8 cellular contexts compared by ENCODE assay signal in the genomic region with DNA sequence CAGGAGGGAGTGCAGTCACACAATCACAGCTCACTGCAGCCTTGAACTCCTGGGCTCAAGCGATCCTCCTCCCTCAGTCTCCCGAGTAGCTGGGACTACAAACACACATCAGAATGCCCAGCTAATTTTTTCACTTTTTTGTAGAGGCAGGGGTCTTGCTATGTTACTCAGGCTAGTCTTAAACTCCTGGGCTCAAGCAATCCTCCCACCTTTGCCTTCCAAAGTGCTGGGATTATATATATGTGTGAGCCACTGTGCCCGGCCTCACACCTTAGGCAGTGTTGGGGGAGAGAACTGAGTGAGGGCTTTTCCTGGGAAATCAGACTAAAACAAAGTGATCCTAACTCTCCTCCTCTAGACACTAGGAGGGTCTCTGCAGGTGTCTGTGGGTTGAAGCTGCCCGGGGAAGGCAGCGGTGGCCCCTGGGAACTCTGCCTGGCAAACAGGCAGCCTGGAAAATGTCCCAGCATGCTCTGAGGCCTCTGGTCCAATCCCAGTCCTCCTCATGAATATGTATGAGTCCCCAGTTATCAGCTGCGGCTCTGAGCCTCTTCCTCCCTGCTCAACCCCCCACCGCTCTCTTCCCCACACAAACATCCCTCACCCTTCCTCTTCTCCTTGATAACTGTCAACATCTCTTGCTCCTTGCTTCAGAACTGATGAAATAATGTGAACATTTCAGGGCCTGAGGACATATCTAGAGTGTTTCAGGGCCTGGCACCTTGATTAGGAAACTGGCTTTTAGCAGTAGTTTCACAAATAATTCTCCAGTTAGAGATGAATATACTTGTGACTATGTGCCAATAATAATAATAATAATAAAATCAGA. TPM values are rescaled to one million over a fixed set of nuclear protein-coding genes. Genes with fewer than 3 reads are reported as not detected.
DNase-seq lines count a peak whose midpoint lies in the region; ATAC-seq and TF ChIP-seq lines count a peak whose summit lies in the region.

No MANE protein-coding gene starts in this region.

- TF ChIP-seq CTCF in DND-41 (IDR thresholded peaks at IDR 0.05; ENCODE audit: borderline replicate concordance, extremely low read depth, low read length, poor library complexity, severe bottlenecking) (no peak), dorsolateral prefrontal cortex (IDR thresholded peaks at IDR 0.05 in 54 of 56, conservative IDR thresholded peaks at IDR 0.05 in 2 of 56; ENCODE audit: low read depth in 1 of 56, partially characterized antibody in 56 of 56) (peak in 3 of 56 donors; percentile 9 to 23 (median 11)), lung (IDR thresholded peaks at IDR 0.05; ENCODE audit: control extremely low read depth, extremely low read depth) (no peak), thoracic aorta (IDR thresholded peaks at IDR 0.05) (no peak)

- H3K4me1 ChIP-seq in DND-41 (ENCODE audit: insufficient read depth, low read length) (peaks cover 17% of the 10 kb centered on the region), lung (ENCODE audit: control insufficient read depth in 2 of 2, insufficient read depth in 2 of 2, low read length in 2 of 2) (peaks cover 0 to 2% of the 10 kb centered on the region in 2 donors), thoracic aorta (ENCODE audit: control insufficient read depth in 1 of 2, low read depth in 2 of 2) (peaks cover 14 to 21% of the 10 kb centered on the region in 2 donors)

- H3K9ac ChIP-seq in DND-41 (ENCODE audit: low read depth, low read length): peak overlapping the region; percentile 50

- WGBS in lung, 2 donors: 42 to 47% methylated on average over 7 of the region's 7 CpGs

- H3K4me3 ChIP-seq in DND-41 (ENCODE audit: low read depth in 1 of 2, low read length in 2 of 2) (peak overlapping the region in 1 of 2 experiments; percentile 39; a peak in 2 of 4 replicates), dorsolateral prefrontal cortex (peak overlapping the region in 55 of 59 donors; percentile 3 to 50 (median 31)), lung (no peak overlapping the region), thoracic aorta (peak overlapping the region; percentile 46)

- H4K20me1 ChIP-seq in DND-41 (ENCODE audit: insufficient read depth, low read length): no peaks in the 10 kb centered on the region

- H3K36me3 ChIP-seq in DND-41 (ENCODE audit: insufficient read depth, low read length) (no peaks in the 10 kb centered on the region), lung (ENCODE audit: control insufficient read depth in 2 of 2, insufficient read depth in 2 of 2, low read length in 2 of 2) (no peaks in the 10 kb centered on the region), thoracic aorta (no peaks in the 10 kb centered on the region)

- H3K4me2 ChIP-seq in DND-41 (ENCODE audit: insufficient read depth, low read length): peak overlapping the region; percentile 58

- intact Hi-C loops in dorsolateral prefrontal cortex (cut with DNase I): loop anchor here (2.0 to 10.0 kb wide), 2 partner anchors 48 to 66 kb away; no protein-coding TSS in a partner anchor

- DNase-seq in DND-41: peak; percentile 84
- peak; percentile 54 for DNase-seq in HuH-7.5 (ENCODE audit: low spot score)
- DNase-seq in SHP77 treated with DMSO at 0.1 percent for 48 hours (lab: John Stamatoyannopoulos, UW): peak; percentile 89
- DNase-seq in dorsolateral prefrontal cortex: peak; percentile 39 to 91 (median 85)
- DNase-seq in lung (ENCODE audit: low spot score): peak; percentile 61
- no peak for DNase-seq in thoracic aorta (ENCODE audit: low spot score)

- ATAC-seq in DND-41 (ENCODE audit: insufficient read depth, low read depth) (peak; percentile 100), lung (ENCODE audit: insufficient read depth, low FRiP score) (peak; percentile 82), thoracic aorta (ENCODE audit: insufficient number of reproducible peaks, low FRiP score, low read depth) (peak; percentile 34), GM21381 (IDR thresholded peaks at IDR 0.05; ENCODE audit: unreplicated experiment) (no peak), HG03571 (IDR thresholded peaks at IDR 0.05; ENCODE audit: unreplicated experiment) (no peak)

- H3K27me3 ChIP-seq in DND-41 (ENCODE audit: insufficient read depth, low read length, poor library complexity) (no peaks in the 10 kb centered on the region), dorsolateral prefrontal cortex (no peaks in the 10 kb centered on the region), lung (ENCODE audit: control insufficient read depth, insufficient read depth) (no peaks in the 10 kb centered on the region), thoracic aorta (replicated peaks; ENCODE audit: insufficient read depth) (no peaks in the 10 kb centered on the region)

- no peaks in the 10 kb centered on the region for H3K79me2 ChIP-seq in DND-41 (ENCODE audit: insufficient read depth, low read length)

- peak overlapping the region; percentile 75 for H2AFZ ChIP-seq in DND-41 (ENCODE audit: low read depth, low read length)

- peak overlapping the region; percentile 77 for H3K27ac ChIP-seq in DND-41 (ENCODE audit: low read length)
- peak overlapping the region; percentile 53 to 98 (median 93) for H3K27ac ChIP-seq in dorsolateral prefrontal cortex
- H3K27ac ChIP-seq in lung (ENCODE audit: low read depth in 1 of 2, low read length in 1 of 2): peak overlapping the region; percentile 84 to 94
- H3K27ac ChIP-seq in thoracic aorta: peak overlapping the region; percentile 75

- H3K9me3 ChIP-seq in DND-41 (ENCODE audit: insufficient read depth, low read length, severe bottlenecking): no peaks in the 10 kb centered on the region
- H3K9me3 ChIP-seq in lung (ENCODE audit: control insufficient read depth in 2 of 2, insufficient read depth in 1 of 2, low read length in 1 of 2): no peaks in the 10 kb centered on the region
- H3K9me3 ChIP-seq in thoracic aorta: no peaks in the 10 kb centered on the region

RNA-seq across cellular contexts. Expression of a gene that starts 7.9 kb away (rescaled TPM):
- 10 to 100 TPM; 24.6 to 79.2 (median 44.6) TPM for total RNA-seq in dorsolateral prefrontal cortex
- total RNA-seq in lung: 10 to 100 TPM; 32.2 to 38.5 TPM
- polyA plus RNA-seq in lung: 1 to 10 TPM; 6.2 to 6.7 TPM
- total RNA-seq in thoracic aorta: 10 to 100 TPM; 16.4 to 52.1 TPM

RNA-seq across cellular contexts. Expression of a gene that starts 8.9 kb away (rescaled TPM):
- total RNA-seq in dorsolateral prefrontal cortex: 10 to 100 TPM; 15.1 to 47.9 (median 24.8) TPM
- total RNA-seq in lung: 10 to 100 TPM; 37.1 to 43.1 TPM
- 10 to 100 TPM; 16.9 to 38.5 TPM for polyA plus RNA-seq in lung
- 10 to 100 TPM; 23.6 to 43.7 TPM for total RNA-seq in thoracic aorta

Comparison
In these comparisons a context has a peak if more than half of its experiments do, and no peak if none do; other contexts are left out.
1. ATAC-seq: peak in DND-41 (single experiment), lung (single experiment) and thoracic aorta (single experiment); none in GM21381 (single experiment) and HG03571 (single experiment).
2. Peak in every context shown above with its lines, with median percentiles within 50 percentile points of each other: H3K27ac ChIP-seq.